Comparison of ENCODE assay signal across 15 cellular contexts in the genomic region with DNA sequence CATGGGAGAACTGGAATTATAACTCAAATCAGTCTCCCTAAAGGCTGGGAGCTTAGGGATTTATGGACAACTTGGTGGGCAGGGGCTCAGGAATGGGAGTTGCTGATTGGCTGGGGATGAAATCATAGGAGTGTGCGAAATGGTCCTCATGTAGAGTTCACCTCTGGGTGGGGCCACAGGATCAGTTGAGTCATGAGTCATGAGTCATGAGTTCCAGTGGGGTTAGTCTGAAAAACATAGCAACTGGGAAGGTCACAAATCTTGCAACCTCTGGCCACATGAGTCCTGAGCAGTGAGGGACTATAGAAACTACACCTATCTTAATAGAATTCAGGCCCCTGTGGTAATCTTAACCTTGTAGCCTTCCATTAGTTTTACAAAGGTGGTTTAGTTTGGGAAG.
DNase-seq lines count a peak whose midpoint lies in the region; ATAC-seq, FAIRE-seq and TF ChIP-seq lines count a peak whose summit lies in the region.
"Had no signal": no experiment of that assay in that cellular context is flagged by ENCODE, and none has a peak within 500 bp of the region (broad histone marks: within the 10 kb centered on the region; RNA-seq: fewer than 3 reads in every experiment).

No MANE protein-coding gene starts in this region.

- H3K27me3 Mint-ChIP-seq in stimulated activated naive B cell treated with anti-CD40 and anti-IgM and Interleukin-4, amounts not matched to agents 10 μg/mL and 1 μg/mL and 100 μg/mL, for 72 hours: no peaks in the 10 kb centered on the region

- H3K9me3 Mint-ChIP-seq in stimulated activated naive B cell treated with anti-CD40 and anti-IgM and Interleukin-4, amounts not matched to agents 10 μg/mL and 1 μg/mL and 100 μg/mL, for 72 hours: peaks cover 3 to 4% of the 10 kb centered on the region in 2 donors
- H3K9me3 Mint-ChIP-seq: stimulated activated effector memory CD8-positive, alpha-beta T cell treated with anti-CD3 and anti-CD28 coated beads, Interleukin-12 subunit alpha, Interleukin-12 subunit beta, amount 100 ng/mL, for 72 hours had no signal

- no peaks in the 10 kb centered on the region for H3K4me1 Mint-ChIP-seq in stimulated activated naive B cell treated with anti-CD40 and anti-IgM and Interleukin-4, amounts not matched to agents 10 μg/mL and 1 μg/mL and 100 μg/mL, for 72 hours
- H3K4me1 Mint-ChIP-seq: stimulated activated effector memory CD8-positive, alpha-beta T cell treated with anti-CD3 and anti-CD28 coated beads, Interleukin-12 subunit alpha, Interleukin-12 subunit beta, amount 100 ng/mL, for 72 hours had no signal

- H3K27ac Mint-ChIP-seq in stimulated activated naive B cell treated with anti-CD40 and anti-IgM and Interleukin-4, amounts not matched to agents 10 μg/mL and 1 μg/mL and 100 μg/mL, for 72 hours: no peak overlapping the region
- H3K27ac Mint-ChIP-seq: stimulated activated effector memory CD8-positive, alpha-beta T cell treated with anti-CD3 and anti-CD28 coated beads, Interleukin-12 subunit alpha, Interleukin-12 subunit beta, amount 100 ng/mL, for 72 hours had no signal

- no peaks in the 10 kb centered on the region for H3K36me3 ChIP-seq in thyroid gland
- H3K36me3 ChIP-seq: esophagus muscularis mucosa had no signal

- H3K36me3 Mint-ChIP-seq in stimulated activated naive B cell treated with anti-CD40 and anti-IgM and Interleukin-4, amounts not matched to agents 10 μg/mL and 1 μg/mL and 100 μg/mL, for 72 hours: no peaks in the 10 kb centered on the region
- H3K36me3 Mint-ChIP-seq: stimulated activated effector memory CD8-positive, alpha-beta T cell treated with anti-CD3 and anti-CD28 coated beads, Interleukin-12 subunit alpha, Interleukin-12 subunit beta, amount 100 ng/mL, for 72 hours had no signal

- 96 to 100% methylated on average over 1 of the region's 1 CpG for WGBS in thyroid gland, 2 donors

- no peaks in the 10 kb centered on the region for H3K4me1 ChIP-seq in thyroid gland

- H3K4me3 Mint-ChIP-seq in stimulated activated naive B cell treated with anti-CD40 and anti-IgM and Interleukin-4, amounts not matched to agents 10 μg/mL and 1 μg/mL and 100 μg/mL, for 72 hours: no peak overlapping the region
- H3K4me3 Mint-ChIP-seq: stimulated activated effector memory CD8-positive, alpha-beta T cell treated with anti-CD3 and anti-CD28 coated beads, Interleukin-12 subunit alpha, Interleukin-12 subunit beta, amount 100 ng/mL, for 72 hours had no signal

- no peak for TF ChIP-seq CTCF in thyroid gland (IDR thresholded peaks at IDR 0.05)

- no peak overlapping the region for H3K27ac ChIP-seq in thyroid gland
- H3K27ac ChIP-seq: esophagus muscularis mucosa had no signal

- intact Hi-C loops in thyroid gland (cut with DNase I): no loop called here

- TF ChIP-seq POLR2A in H54 (IDR thresholded peaks at IDR 0.05; ENCODE audit: low read depth, low read length) (no peak), thyroid gland (IDR thresholded peaks at IDR 0.05) (no peak)

- no peaks in the 10 kb centered on the region for H3K27me3 ChIP-seq in thyroid gland
- H3K27me3 ChIP-seq: esophagus muscularis mucosa had no signal

- DNase-seq in A172 (ENCODE audit: low spot score): peak; percentile 65
- DNase-seq in H54 (ENCODE audit: insufficient read length, low spot score): peak; percentile 6
- peak; percentile 61 for DNase-seq in RKO (ENCODE audit: low spot score)
- no peak for DNase-seq in stimulated activated naive B cell treated with anti-CD40 and anti-IgM and Interleukin-4, amounts not matched to agents 10 μg/mL and 1 μg/mL and 100 μg/mL, for 72 hours
- DNase-seq in thyroid gland: no peak
- DNase-seq: activated CD4-positive, alpha-beta T cell treated with anti-CD3 and anti-CD28 coated beads, Interleukin-2, amount 50 U/mL, for 4 hours; NCI-H187; posterior cingulate gyrus; T-helper 1 cell had no signal

- H3K4me3 ChIP-seq in thyroid gland (replicated peaks in 1 of 3): no peak overlapping the region
- H3K4me3 ChIP-seq: esophagus muscularis mucosa had no signal

- FAIRE-seq in H54 (lab: Jason Lieb, UNC): peak; percentile 55
- FAIRE-seq: H1 had no signal

- ATAC-seq in esophagus mucosa (peak; percentile 88), HG02870 (IDR thresholded peaks at IDR 0.05; ENCODE audit: unreplicated experiment) (no peak), HG02973 (IDR thresholded peaks at IDR 0.05; ENCODE audit: unreplicated experiment) (no peak)
- no peak for ATAC-seq in stimulated activated naive B cell treated with anti-CD40 and anti-IgM and Interleukin-4, amounts not matched to agents 10 μg/mL and 1 μg/mL and 100 μg/mL, for 72 hours (replicated peaks)
- ATAC-seq: stimulated activated effector memory CD8-positive, alpha-beta T cell treated with anti-CD3 and anti-CD28 coated beads, Interleukin-12 subunit alpha, Interleukin-12 subunit beta, amount 100 ng/mL, for 72 hours had no signal

- H3K9me3 ChIP-seq in thyroid gland: no peaks in the 10 kb centered on the region
- H3K9me3 ChIP-seq: esophagus muscularis mucosa had no signal

Comparison
In these comparisons a context has a peak if more than half of its experiments do, and no peak if none do; other contexts are left out.
1. DNase-seq: peak in A172 (single experiment), H54 (single experiment) and RKO (single experiment); none in stimulated activated naive B cell treated with anti-CD40 and anti-IgM and Interleukin-4, amounts not matched to agents 10 μg/mL and 1 μg/mL and 100 μg/mL, for 72 hours (single experiment) and thyroid gland (0 of 2).